In genomic region chr14:104979758-104980591, GRCh38 we compare ENCODE assay signal across 1 cellular context.
TF ChIP-seq lines count a peak whose summit lies in the region.

No MANE protein-coding gene starts in this region.

TF ChIP-seq in K562, 482 proteins besides CTCF, POLR2A, EP300 and RAD21 (continued from another document):
- TF ChIP-seq PHTF2 (CRISPR knock-in tag; IDR thresholded peaks at IDR 0.05) (no peak), ZBTB2 (IDR thresholded peaks at IDR 0.05) (0 out of 2 replicates have a peak, but pooled peaks have one; percentile 23), PTBP1 (IDR thresholded peaks at IDR 0.05; ENCODE audit: low read depth, low read length) (no peak), MAX (CRISPR knock-in tag; IDR thresholded peaks at IDR 0.05) (no peak), SMARCA4 (IDR thresholded peaks at IDR 0.05) (0 out of 2 replicates have a peak, but pooled peaks have one; percentile 14), ARID1B (IDR thresholded peaks at IDR 0.05) (peak; percentile 27; the same call in 1 of the 2 replicates), HLTF (IDR thresholded peaks at IDR 0.05) (peak; percentile 51; the same call in 1 of the 2 replicates), TOE1 (IDR thresholded peaks at IDR 0.05; ENCODE audit: borderline replicate concordance) (no peak), TOE1 (CRISPR knock-in tag; IDR thresholded peaks at IDR 0.05; ENCODE audit: borderline replicate concordance, low read depth) (no peak), NFATC3 (IDR thresholded peaks at IDR 0.05) (no peak), BCOR (IDR thresholded peaks at IDR 0.05) (0 out of 2 replicates have a peak, but pooled peaks have one; percentile 20), PHF20 (IDR thresholded peaks at IDR 0.05; ENCODE audit: partially characterized antibody) (peak; percentile 34), ZNF395 (CRISPR knock-in tag; IDR thresholded peaks at IDR 0.05) (no peak), XRCC3 (IDR thresholded peaks at IDR 0.05) (no peak), PTTG1 (tag; IDR thresholded peaks at IDR 0.05; ENCODE audit: low read depth) (no peak), ARHGAP35 (IDR thresholded peaks at IDR 0.05; ENCODE audit: partially characterized antibody) (peak; percentile 31), MTF1 (CRISPR knock-in tag; IDR thresholded peaks at IDR 0.05; ENCODE audit: borderline replicate concordance) (no peak), YY1 (IDR thresholded peaks at IDR 0.05; ENCODE audit: borderline replicate concordance in 1 of 3, control insufficient read depth in 1 of 3, extremely low read depth in 1 of 3, insufficient read depth in 3 of 3, insufficient read length in 1 of 3, insufficient replicate concordance in 2 of 3, low read depth in 1 of 3, low read length in 2 of 3) (no peak), L3MBTL2 (IDR thresholded peaks at IDR 0.05) (no peak), ZBTB7A (IDR thresholded peaks at IDR 0.05; ENCODE audit: borderline replicate concordance, control insufficient read depth, low read depth, low read length) (no peak), HDAC1 (IDR thresholded peaks at IDR 0.05) (peak in 1 of 2 experiments; percentile 36; a peak in 2 of 4 replicates), ZNF699 (CRISPR knock-in tag; IDR thresholded peaks at IDR 0.05; ENCODE audit: insufficient replicate concordance) (no peak), AFF4 (CRISPR knock-in tag; IDR thresholded peaks at IDR 0.05) (no peak), GABPA (tag; conservative IDR thresholded peaks at IDR 0.05; ENCODE audit: low read depth) (peak; percentile 36; the same call in 1 of the 2 replicates), DPF2 (IDR thresholded peaks at IDR 0.05) (peak; percentile 69), ATF3 (IDR thresholded peaks at IDR 0.05) (peak; percentile 74), ATF3 (CRISPR knock-in tag; conservative IDR thresholded peaks at IDR 0.05) (no peak), JUND (IDR thresholded peaks at IDR 0.05; ENCODE audit: borderline replicate concordance, low read depth, low read length) (0 out of 2 replicates have a peak, but pooled peaks have one; percentile 27), JUND (tag; IDR thresholded peaks at IDR 0.05; ENCODE audit: borderline replicate concordance, low read depth, low read length) (peak; percentile 36; the same call in 2 of the 3 replicates), BHLHE40 (IDR thresholded peaks at IDR 0.05; ENCODE audit: low read length) (no peak), ZNF140 (CRISPR knock-in tag; IDR thresholded peaks at IDR 0.05) (no peak), ZEB2 (IDR thresholded peaks at IDR 0.05) (peak; percentile 58; the same call in 1 of the 2 replicates), FOSL1 (tag; conservative IDR thresholded peaks at IDR 0.05) (peak; percentile 76)
TF ChIP-seq in K562: peak in this region for 19.
